ENCODE assay signal across 8 cellular contexts in the genomic region with DNA sequence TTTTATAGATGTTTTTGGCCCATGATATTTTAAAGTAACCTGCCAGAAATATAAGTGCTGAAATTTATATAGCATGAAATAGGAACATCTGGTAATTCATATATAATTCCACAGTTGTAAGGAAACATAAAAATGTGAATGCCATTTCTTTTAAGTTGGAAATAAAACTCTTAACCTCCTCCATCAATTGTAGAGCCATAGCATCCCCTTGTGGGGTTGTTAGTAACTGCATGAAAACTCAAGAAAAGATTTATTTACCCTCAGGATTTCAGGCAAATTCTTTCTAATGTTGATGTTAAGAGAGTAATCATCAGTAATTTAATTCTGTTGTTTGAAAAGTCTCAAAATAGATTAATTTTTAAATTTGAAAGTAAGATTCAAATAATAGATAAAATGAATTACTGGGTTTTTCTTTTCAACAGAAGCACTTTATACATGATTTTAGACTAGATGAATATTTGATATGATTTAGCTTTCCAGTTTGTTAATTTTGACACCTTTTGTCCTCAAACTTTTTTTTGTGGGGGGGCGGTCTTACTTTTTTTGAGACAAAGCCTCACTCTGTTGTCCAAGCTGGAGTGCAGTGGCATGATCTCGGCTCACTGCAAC.
DNase-seq lines count a peak whose midpoint lies in the region; ATAC-seq and TF ChIP-seq lines count a peak whose summit lies in the region.

No MANE protein-coding gene starts in this region.

- intact Hi-C loops in lower leg skin (cut with DNase I; ENCODE audit: low total_unique reads): loop anchor here (5.0 to 10.0 kb wide), 2 partner anchors 99 to 257 kb away; no protein-coding TSS in a partner anchor

- H3K27ac Mint-ChIP-seq in type B pancreatic cell: no peak overlapping the region

- no peak overlapping the region for H3K4me3 Mint-ChIP-seq in type B pancreatic cell

- no peaks in the 10 kb centered on the region for H3K36me3 Mint-ChIP-seq in type B pancreatic cell

- 87 to 88% methylated on average over 2 of the region's 2 CpGs for WGBS in lower leg skin, 2 donors

- H3K4me3 ChIP-seq in cardiac fibroblast (replicated peaks in 1 of 2; ENCODE audit: low read depth in 2 of 2, low read length in 2 of 2) (no peak overlapping the region), lower leg skin (ENCODE audit: low read depth, poor library complexity, severe bottlenecking) (no peak overlapping the region)

- H3K9me3 Mint-ChIP-seq in type B pancreatic cell: no peaks in the 10 kb centered on the region

- no peaks in the 10 kb centered on the region for H3K27me3 Mint-ChIP-seq in type B pancreatic cell

- TF ChIP-seq CTCF in cardiac fibroblast (IDR thresholded peaks at IDR 0.05; ENCODE audit: low read depth, low read length) (peak; percentile 90), lower leg skin (IDR thresholded peaks at IDR 0.05) (peak in 2 of 3 donors; percentile 55 to 93), type B pancreatic cell (conservative IDR thresholded peaks at IDR 0.05) (peak; percentile 99)

- in situ Hi-C loops in KBM-7 (cut with MboI; ENCODE audit: low pct_unique_long_range_greater_than_20kb, low sequenced_read_pairs): loop anchor here (25.0 kb wide), 1 partner anchor 99 kb away; no protein-coding TSS in a partner anchor

- no peaks in the 10 kb centered on the region for H3K4me1 Mint-ChIP-seq in type B pancreatic cell (ENCODE audit: unreplicated experiment)

- no peak for ATAC-seq in HG03280 (IDR thresholded peaks at IDR 0.05; ENCODE audit: unreplicated experiment)

- no peak for TF ChIP-seq POLR2A in lower leg skin (IDR thresholded peaks at IDR 0.05)

- peak; percentile 23 for DNase-seq in activated CD4-positive, CD25-positive, alpha-beta regulatory T cell treated with anti-CD3 and anti-CD28 coated beads, Interleukin-2, amount 50 U/mL, for 16 hours (ENCODE audit: low read depth, low spot score)
- no peak for DNase-seq in activated CD4-positive, CD25-positive, alpha-beta regulatory T cell treated with anti-CD3 and anti-CD28 coated beads, Interleukin-2, amount 50 U/mL, for 72 hours
- DNase-seq in KBM-7 (peak; percentile 75), RKO (ENCODE audit: low spot score) (peak; percentile 71), cardiac fibroblast (ENCODE audit: low read depth in 2 of 2) (peak; percentile 86 to 90), lower leg skin (ENCODE audit: low spot score in 2 of 2) (peak in 1 of 2 donors; percentile 40), type B pancreatic cell (ENCODE audit: extremely low spot score, unreplicated experiment) (no peak)

Comparison
In these comparisons a context has a peak if more than half of its experiments do, and no peak if none do; other contexts are left out.
1. DNase-seq: peak in activated CD4-positive, CD25-positive, alpha-beta regulatory T cell treated with anti-CD3 and anti-CD28 coated beads, Interleukin-2, amount 50 U/mL, for 16 hours (single experiment), KBM-7 (single experiment), RKO (single experiment) and cardiac fibroblast (2 of 2); none in activated CD4-positive, CD25-positive, alpha-beta regulatory T cell treated with anti-CD3 and anti-CD28 coated beads, Interleukin-2, amount 50 U/mL, for 72 hours (single experiment) and type B pancreatic cell (single experiment).
2. Peak in every context shown above with its lines, with median percentiles within 50 percentile points of each other: CTCF ChIP-seq.